Comparison of ENCODE assay signal across 33 cellular contexts in the genomic region with DNA sequence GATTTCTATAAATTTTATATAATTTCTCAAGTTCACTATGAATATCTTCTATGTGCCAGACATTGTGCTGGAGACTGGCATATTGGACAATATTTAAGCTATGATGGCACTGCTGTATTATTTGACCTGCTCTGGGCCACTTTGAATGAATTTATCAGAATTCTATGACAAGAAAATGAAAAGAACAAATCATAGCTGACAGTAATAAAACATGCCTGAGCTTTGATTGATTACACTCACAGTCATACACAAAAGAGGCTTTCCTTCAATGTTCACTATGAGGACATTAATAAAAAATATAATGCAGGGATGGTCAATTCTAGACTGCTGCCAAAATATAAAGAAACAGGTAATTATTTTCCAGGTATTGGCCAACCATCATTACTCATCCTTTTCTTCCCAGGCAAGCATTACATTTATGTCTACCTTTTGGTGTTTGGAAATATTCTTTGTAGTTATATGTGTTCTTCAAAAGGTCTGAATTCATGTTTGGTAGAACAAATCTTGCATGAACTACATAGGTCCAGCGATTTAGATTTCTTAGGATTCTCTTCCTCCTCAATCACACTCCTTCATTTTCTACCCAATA.
"Had no signal": no experiment of that assay in that cellular context is flagged by ENCODE, and none has a peak within 500 bp of the region (broad histone marks: within the 10 kb centered on the region; RNA-seq: fewer than 3 reads in every experiment).

No MANE protein-coding gene starts in this region.

- H3K4me1 Mint-ChIP-seq: activated CD4-positive, alpha-beta T cell treated with anti-CD3 and anti-CD28 coated beads for 36 hours; activated CD4-positive, alpha-beta T cell treated with anti-CD3 and anti-CD28 coated beads, Interleukin-2, amount 10 ng/mL, durations not matched to agents 24 days and 14 days; activated CD8-positive, alpha-beta memory T cell treated with anti-CD3 and anti-CD28 coated beads, Interleukin-2, amount 10 ng/mL, durations not matched to agents 7 days and 5 days had no signal

- H3K9me3 ChIP-seq: colonic mucosa, esophagus muscularis mucosa, gastrocnemius medialis had no signal

- FAIRE-seq: astrocyte had no signal

- H3K36me3 ChIP-seq: brain microvascular endothelial cell, cardiac muscle cell, colonic mucosa, esophagus muscularis mucosa, gastrocnemius medialis, heart left ventricle had no signal

- H3K27ac ChIP-seq: brain microvascular endothelial cell, cardiac muscle cell, colonic mucosa, dorsolateral prefrontal cortex, esophagus muscularis mucosa, foreskin keratinocyte, gastrocnemius medialis, heart left ventricle had no signal

- H3K27ac Mint-ChIP-seq: activated CD4-positive, alpha-beta memory T cell treated with anti-CD3 and anti-CD28 coated beads for 36 hours; activated CD4-positive, alpha-beta T cell treated with anti-CD3 and anti-CD28 coated beads for 36 hours; activated CD4-positive, alpha-beta T cell treated with anti-CD3 and anti-CD28 coated beads, Interleukin-2, amount 10 ng/mL, durations not matched to agents 24 days and 14 days; activated CD8-positive, alpha-beta memory T cell treated with anti-CD3 and anti-CD28 coated beads, Interleukin-2, amount 10 ng/mL, durations not matched to agents 7 days and 5 days; activated CD8-positive, alpha-beta T cell treated with anti-CD3 and anti-CD28 coated beads, Interleukin-2, amount 10 ng/mL, durations not matched to agents 7 days and 5 days; activated naive CD8-positive, alpha-beta T cell; activated T-cell treated with anti-CD3 and anti-CD28 coated beads, Interleukin-2, amount 50 U/mL, for 24 hours; activated T-cell treated with anti-CD3 and anti-CD28 coated beads, Interleukin-2, amount 50 U/mL, for 72 hours; endodermal cell had no signal

- H3K4me1 ChIP-seq: colonic mucosa, esophagus muscularis mucosa, foreskin keratinocyte, gastrocnemius medialis, heart left ventricle had no signal

- DNase-seq: activated CD4-positive, alpha-beta memory T cell treated with anti-CD3 and anti-CD28 coated beads for 36 hours; activated CD4-positive, alpha-beta T cell treated with anti-CD3 and anti-CD28 coated beads for 36 hours; activated CD4-positive, alpha-beta T cell treated with anti-CD3 and anti-CD28 coated beads, Interleukin-2, amount 10 ng/mL, durations not matched to agents 24 days and 14 days; activated CD4-positive, CD25-positive, alpha-beta regulatory T cell; activated CD4-positive, CD25-positive, alpha-beta regulatory T cell treated with anti-CD3 and anti-CD28 coated beads, Interleukin-2, amount 50 U/mL, for 72 hours; activated CD8-positive, alpha-beta memory T cell treated with anti-CD3 and anti-CD28 coated beads, Interleukin-2, amount 10 ng/mL, durations not matched to agents 7 days and 5 days; activated CD8-positive, alpha-beta memory T cell treated with anti-CD3 and anti-CD28 coated beads, Interleukin-2, amount 50 U/mL, for 4 hours; activated CD8-positive, alpha-beta T cell treated with anti-CD3 and anti-CD28 coated beads, Interleukin-2, amount 10 ng/mL, durations not matched to agents 7 days and 5 days; activated gamma-delta T cell treated with Interleukin-2 at 50 U/mL for 16 hours; activated naive CD4-positive, alpha-beta T cell treated with anti-CD3 and anti-CD28 coated beads, Interleukin-2, amount 50 U/mL, for 16 hours; activated naive CD4-positive, alpha-beta T cell treated with Interleukin-2 at 50 U/mL for 16 hours; activated T-cell treated with anti-CD3 and anti-CD28 coated beads, Interleukin-2, amount 50 U/mL, for 24 hours; activated T-cell treated with anti-CD3 and anti-CD28 coated beads, Interleukin-2, amount 50 U/mL, for 72 hours; amniotic stem cell; anterior cingulate cortex; brain microvascular endothelial cell; central memory CD4-positive, alpha-beta T cell; cerebellar nuclear complex; colonic mucosa; dorsolateral prefrontal cortex; effector memory CD4-positive, alpha-beta T cell; endodermal cell; erythroblast; gastrocnemius medialis; glutamatergic neuron; heart left ventricle; hypothalamus; T-helper 2 cell had no signal

- H3K9me3 Mint-ChIP-seq: activated CD4-positive, alpha-beta memory T cell treated with anti-CD3 and anti-CD28 coated beads for 36 hours; activated CD4-positive, alpha-beta T cell treated with anti-CD3 and anti-CD28 coated beads, Interleukin-2, amount 10 ng/mL, durations not matched to agents 24 days and 14 days; activated T-cell treated with anti-CD3 and anti-CD28 coated beads, Interleukin-2, amount 50 U/mL, for 24 hours had no signal

- H3K36me3 Mint-ChIP-seq: activated CD4-positive, alpha-beta memory T cell treated with anti-CD3 and anti-CD28 coated beads for 36 hours; activated CD8-positive, alpha-beta memory T cell treated with anti-CD3 and anti-CD28 coated beads, Interleukin-2, amount 10 ng/mL, durations not matched to agents 7 days and 5 days; activated naive CD8-positive, alpha-beta T cell had no signal

- H3K27me3 Mint-ChIP-seq: activated naive CD8-positive, alpha-beta T cell had no signal

- H3K27me3 ChIP-seq: brain microvascular endothelial cell, cardiac muscle cell, colonic mucosa, dorsolateral prefrontal cortex, esophagus muscularis mucosa, foreskin keratinocyte, gastrocnemius medialis had no signal

- H3K4me3 ChIP-seq: cardiac muscle cell, colonic mucosa, dorsolateral prefrontal cortex, esophagus muscularis mucosa, gastrocnemius medialis, heart left ventricle had no signal

- H3K4me3 Mint-ChIP-seq: activated CD4-positive, alpha-beta memory T cell treated with anti-CD3 and anti-CD28 coated beads for 36 hours; activated CD4-positive, alpha-beta T cell treated with anti-CD3 and anti-CD28 coated beads for 36 hours; activated CD4-positive, alpha-beta T cell treated with anti-CD3 and anti-CD28 coated beads, Interleukin-2, amount 10 ng/mL, durations not matched to agents 24 days and 14 days; activated CD8-positive, alpha-beta memory T cell treated with anti-CD3 and anti-CD28 coated beads, Interleukin-2, amount 10 ng/mL, durations not matched to agents 7 days and 5 days; activated CD8-positive, alpha-beta T cell treated with anti-CD3 and anti-CD28 coated beads, Interleukin-2, amount 10 ng/mL, durations not matched to agents 7 days and 5 days; activated naive CD8-positive, alpha-beta T cell; activated T-cell treated with anti-CD3 and anti-CD28 coated beads, Interleukin-2, amount 50 U/mL, for 24 hours; activated T-cell treated with anti-CD3 and anti-CD28 coated beads, Interleukin-2, amount 50 U/mL, for 72 hours; endodermal cell had no signal

- ATAC-seq: activated CD4-positive, alpha-beta T cell treated with anti-CD3 and anti-CD28 coated beads for 36 hours; activated CD8-positive, alpha-beta memory T cell treated with anti-CD3 and anti-CD28 coated beads, Interleukin-2, amount 10 ng/mL, durations not matched to agents 7 days and 5 days; activated CD8-positive, alpha-beta T cell treated with anti-CD3 and anti-CD28 coated beads, Interleukin-2, amount 10 ng/mL, durations not matched to agents 7 days and 5 days; activated T-cell treated with anti-CD3 and anti-CD28 coated beads, Interleukin-2, amount 50 U/mL, for 72 hours; gastrocnemius medialis; heart left ventricle had no signal
